In the genomic region with DNA sequence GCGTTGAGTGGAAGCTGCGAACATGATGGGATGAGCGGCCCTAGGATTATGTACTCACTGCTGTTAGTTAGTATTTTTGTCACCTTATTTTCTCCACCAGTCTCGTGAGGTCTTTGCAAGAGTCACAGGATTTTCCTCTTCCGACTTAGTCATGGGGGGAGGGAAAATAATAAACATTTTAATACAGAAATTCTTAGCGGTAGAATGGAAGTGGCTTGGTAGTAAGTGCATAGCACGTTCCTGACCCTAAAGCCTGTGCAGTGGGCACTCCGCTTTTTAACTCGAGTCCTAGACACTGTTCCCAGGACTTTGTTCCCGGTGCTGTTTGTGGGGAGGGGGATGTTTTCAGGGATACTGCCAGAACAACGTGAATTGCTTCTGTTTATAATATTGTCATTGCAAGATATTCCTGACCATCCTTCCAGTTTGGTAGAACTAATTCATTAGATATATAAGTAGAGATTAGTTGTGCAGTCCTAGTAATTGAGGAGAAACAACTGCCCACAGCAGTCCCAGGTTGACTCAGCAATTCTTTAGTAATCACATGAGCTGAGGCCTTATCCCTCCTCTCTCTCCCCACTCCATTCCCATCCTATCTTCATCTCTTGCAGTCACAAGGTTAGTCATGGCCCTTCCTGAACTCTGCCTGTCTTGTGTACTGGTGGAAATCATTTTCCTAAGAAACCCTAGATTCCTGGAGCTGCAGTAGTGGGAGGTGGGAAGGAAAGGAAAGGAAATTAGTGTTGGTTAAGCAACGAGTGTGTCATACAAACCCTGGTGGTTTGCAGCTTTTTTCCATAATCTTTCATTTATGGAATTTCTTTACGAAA, we compare ENCODE assay signal across 8 cellular contexts. TPM values are rescaled to one million over a fixed set of nuclear protein-coding genes. Genes with fewer than 3 reads are reported as not detected.
DNase-seq lines count a peak whose midpoint lies in the region; ATAC-seq, FAIRE-seq and TF ChIP-seq lines count a peak whose summit lies in the region.

No MANE protein-coding gene starts in this region.

- H3K27me3 ChIP-seq in GM06990 (replicated peaks; ENCODE audit: control insufficient read depth, insufficient read depth, low read length) (no peaks in the 10 kb centered on the region), brain microvascular endothelial cell (replicated peaks) (no peaks in the 10 kb centered on the region), HepG2 (ENCODE audit: control insufficient read depth in 1 of 2, insufficient read depth in 2 of 2, low read length in 2 of 2) (no peaks in the 10 kb centered on the region; a peak in 1 of 5 replicates), vagina (no peaks in the 10 kb centered on the region)

- TF ChIP-seq CTCF in GM06990 (IDR thresholded peaks at IDR 0.05; ENCODE audit: insufficient read depth, low read length, poor library complexity, severe bottlenecking) (no peak), brain microvascular endothelial cell (IDR thresholded peaks at IDR 0.05; ENCODE audit: low read depth, low read length, missing control alignments) (no peak), HepG2 (CRISPR knock-in tag; IDR thresholded peaks at IDR 0.05) (no peak), vagina (IDR thresholded peaks at IDR 0.05) (no peak)

- no peaks in the 10 kb centered on the region for H4K20me1 ChIP-seq in HepG2 (ENCODE audit: insufficient read depth, low read length)

- TF ChIP-seq RAD21 in HepG2 (CRISPR knock-in tag; IDR thresholded peaks at IDR 0.05) = no peak

- peaks cover 27% of the 10 kb centered on the region for H3K79me2 ChIP-seq in HepG2 (ENCODE audit: insufficient read depth, low read length)

- in situ Hi-C loops in KBM-7 (cut with MboI; ENCODE audit: low pct_unique_long_range_greater_than_20kb, low sequenced_read_pairs) = loop anchor here (25.0 kb wide), 1 partner anchor 345 kb away; the partner anchor contains the start of gene SIX1
- in situ Hi-C loops in brain microvascular endothelial cell (cut with HindIII; ENCODE audit: low pct_ligation_motif_present, low sequenced_read_pairs) = no loop called here
- in situ Hi-C loops in HepG2 (cut with HindIII; ENCODE audit: extremely low pct_ligation_motif_present, low pct_unique_long_range_greater_than_20kb) = no loop called here

- intact Hi-C loops in HepG2 (cut with micrococcal nuclease; ENCODE audit: unreplicated experiment) = loop anchor here (1.0 to 2.0 kb wide), 5 partner anchors 121 to 357 kb away; no protein-coding TSS in a partner anchor
- intact Hi-C loops in vagina (cut with DNase I) = no loop called here

- H3K4me1 ChIP-seq in HepG2 (ENCODE audit: insufficient read depth, low read length) = peaks cover 44% of the 10 kb centered on the region
- H3K4me1 ChIP-seq in vagina = peaks cover 35% of the 10 kb centered on the region

- H3K9ac ChIP-seq in HepG2 (ENCODE audit: insufficient read depth, low read depth, low read length) = peak overlapping the region; percentile 88

- POLR2A ChIA-PET in HepG2 (lab: Yijun Ruan, JAX) = interaction anchor here (0.5 to 2.1 kb wide), 12 partner anchors 57 to 357 kb away, joined by 3 to 14 read pairs (median 4); partner anchors contain the start of gene SIX4

- peak; percentile 60 for ATAC-seq in HepG2
- ATAC-seq in HG03159 (IDR thresholded peaks at IDR 0.05; ENCODE audit: unreplicated experiment) = no peak

- TF ChIP-seq EP300 in HepG2 (IDR thresholded peaks at IDR 0.05; ENCODE audit: low read depth in 2 of 2, low read length in 2 of 2) (no peak), HepG2 (CRISPR knock-in tag; IDR thresholded peaks at IDR 0.05; ENCODE audit: borderline replicate concordance) (no peak)

- no peaks in the 10 kb centered on the region for H3K36me3 ChIP-seq in GM06990 (ENCODE audit: control insufficient read depth, insufficient read depth, low read length)
- H3K36me3 ChIP-seq in brain microvascular endothelial cell (replicated peaks) = no peaks in the 10 kb centered on the region
- peaks cover 0 to 8% of the 10 kb centered on the region in 2 experiments; a peak in 2 of 5 replicates for H3K36me3 ChIP-seq in HepG2 (replicated peaks in 1 of 2; ENCODE audit: control insufficient read depth in 1 of 2, insufficient read depth in 2 of 2, low read length in 2 of 2)
- H3K36me3 ChIP-seq in vagina = no peaks in the 10 kb centered on the region

- H3K4me3 ChIP-seq in GM06990 (replicated peaks; ENCODE audit: low read depth, low read length) (peak overlapping the region; percentile 79), brain microvascular endothelial cell (ENCODE audit: low read depth, low read length) (peak overlapping the region; percentile 89), HepG2 (replicated peaks in 1 of 3; ENCODE audit: insufficient read depth in 1 of 3, low read depth in 2 of 3, low read length in 3 of 3) (peak overlapping the region; percentile 62 to 93 (median 90)), vagina (peak overlapping the region; percentile 64 to 77)

- H2AFZ ChIP-seq in HepG2 (ENCODE audit: low read length) = peak overlapping the region; percentile 79

- WGBS in HepG2 (ENCODE audit: low lambda C conversion rate) = 0% methylated on average over 13 of the region's 13 CpGs

- FAIRE-seq in HepG2 (lab: Jason Lieb, UNC) = peak; percentile 75

- peak overlapping the region; percentile 86 for H3K4me2 ChIP-seq in HepG2 (ENCODE audit: low read depth, low read length)

- TF ChIP-seq POLR2A in HepG2 (IDR thresholded peaks at IDR 0.05; ENCODE audit: insufficient read depth in 1 of 2, low read depth in 2 of 2, low read length in 2 of 2) (no peak; a peak in 1 of 4 replicates), vagina (IDR thresholded peaks at IDR 0.05) (no peak)

- H3K9me3 ChIP-seq in HepG2 (ENCODE audit: low read length) (no peaks in the 10 kb centered on the region), vagina (no peaks in the 10 kb centered on the region)

- DNase-seq in GM06990 (ENCODE audit: extremely low read depth, insufficient read length) (peak; percentile 7), KBM-7 (peak; percentile 15), brain microvascular endothelial cell (peak; percentile 74), HepG2 (ENCODE audit: low spot score) (peak; percentile 45), vagina (ENCODE audit: extremely low spot score in 2 of 2) (no peak), NCI-H1092 treated with DMSO at 0.1 percent for 48 hours (lab: John Stamatoyannopoulos, UW) (no peak)
- DNase-seq in activated naive CD4-positive, alpha-beta T cell (lab: John Stamatoyannopoulos, UW) = no peak

- H3K27ac ChIP-seq in brain microvascular endothelial cell (peak overlapping the region; percentile 97), HepG2 (ENCODE audit: extremely low read length, insufficient read depth, low read length) (peak overlapping the region; percentile 82), vagina (peak overlapping the region; percentile 77)

- CTCF ChIA-PET in HepG2 (lab: Yijun Ruan, JAX; ENCODE audit: low intra/inter-chr PET ratio, low total read pairs) = no interaction called here

- TSS peak; percentile 56 for BruUV-seq in HepG2 (replicated peaks; lab: Mats Ljungman, UMichigan)

RNA-seq across cellular contexts. Expression of gene SLC38A6, which starts 0.8 kb away (rescaled TPM):
- total RNA-seq in HepG2 (2016; rRNA removed; fragmentation: Illumina TruSeq; extraction: Trizol) = 12.4 and 22.1 TPM in 2 replicates
- total RNA-seq in HepG2 (2016; cell fraction: cytosol; rRNA removed; fragmentation: Illumina TruSeq; extraction: Trizol; ENCODE audit: low read depth) = 9.6 and 11.5 TPM in 2 replicates
- total RNA-seq in HepG2 (2016; cell fraction: insoluble cytoplasmic fraction; rRNA removed; fragmentation: Illumina TruSeq; extraction: Trizol) = 13.5 and 21.9 TPM in 2 replicates
- 11.4 and 11.5 TPM in 2 replicates for total RNA-seq in HepG2 (2016; cell fraction: membrane; rRNA removed; fragmentation: Illumina TruSeq; extraction: Trizol)
- 65.0 and 69.3 TPM in 2 replicates for total RNA-seq in HepG2 (2016; cell fraction: nucleus; rRNA removed; fragmentation: Illumina TruSeq; extraction: Trizol)
- 5.6 and 6.9 TPM in 2 replicates for polyA plus RNA-seq in HepG2 (2011; rRNA removed)
- 4.1 and 4.9 TPM in 2 replicates for polyA plus RNA-seq in HepG2 (2011; cell fraction: cytosol; rRNA removed)
- polyA plus RNA-seq in HepG2 (2011; cell fraction: nucleus; rRNA removed) = 5.6 and 7.7 TPM in 2 replicates
- 6.5 and 6.8 TPM in 2 replicates for polyA plus RNA-seq in HepG2 (2012)
- polyA plus RNA-seq in HepG2 (2016; cell fraction: cytosol; fragmentation: Illumina TruSeq; extraction: Trizol; ENCODE audit: low read depth) = 4.5 and 7.6 TPM in 2 replicates
- 14.9 and 15.7 TPM in 2 replicates for polyA plus RNA-seq in HepG2 (2016; cell fraction: insoluble cytoplasmic fraction; fragmentation: Illumina TruSeq; extraction: Trizol; ENCODE audit: low read depth)
- polyA plus RNA-seq in HepG2 (2016; cell fraction: membrane; fragmentation: Illumina TruSeq; extraction: Trizol; ENCODE audit: low read depth) = 9.2 and 10.6 TPM in 2 replicates
- polyA plus RNA-seq in HepG2 (2016; cell fraction: nucleus; fragmentation: Illumina TruSeq; extraction: Trizol; ENCODE audit: insufficient read depth, low read depth) = 29.4 and 31.5 TPM in 2 replicates
- polyA minus RNA-seq in HepG2 (2011; rRNA and poly(A)+ RNA removed; ENCODE audit: low replicate concordance) = 13.5 and 16.6 TPM in 2 replicates
- polyA minus RNA-seq in HepG2 (2011; cell fraction: cytosol; rRNA and poly(A)+ RNA removed) = 2.1 and 4.6 TPM in 2 replicates
- 34.6 and 50.2 TPM in 2 replicates for polyA minus RNA-seq in HepG2 (2011; cell fraction: nucleus; rRNA and poly(A)+ RNA removed)
- 17.2 TPM for total RNA-seq in vagina

RNA-seq across cellular contexts. Expression of gene TRMT5, which starts 1.0 kb away (rescaled TPM):
- total RNA-seq in HepG2 (2016; rRNA removed; fragmentation: Illumina TruSeq; extraction: Trizol) = 16.0 and 26.0 TPM in 2 replicates
- total RNA-seq in HepG2 (2016; cell fraction: cytosol; rRNA removed; fragmentation: Illumina TruSeq; extraction: Trizol; ENCODE audit: low read depth) = 1.3 and 3.1 TPM in 2 replicates
- 15.0 and 24.2 TPM in 2 replicates for total RNA-seq in HepG2 (2016; cell fraction: insoluble cytoplasmic fraction; rRNA removed; fragmentation: Illumina TruSeq; extraction: Trizol)
- 6.7 and 7.3 TPM in 2 replicates for total RNA-seq in HepG2 (2016; cell fraction: membrane; rRNA removed; fragmentation: Illumina TruSeq; extraction: Trizol)
- 13.9 and 16.9 TPM in 2 replicates for total RNA-seq in HepG2 (2016; cell fraction: nucleus; rRNA removed; fragmentation: Illumina TruSeq; extraction: Trizol)
- 3.1 and 3.6 TPM in 2 replicates for polyA plus RNA-seq in HepG2 (2011; rRNA removed)
- polyA plus RNA-seq in HepG2 (2011; cell fraction: cytosol; rRNA removed) = 1.1 and 2.0 TPM in 2 replicates
- 1.5 and 2.7 TPM in 2 replicates for polyA plus RNA-seq in HepG2 (2011; cell fraction: nucleus; rRNA removed)
- 4.0 and 8.5 TPM in 2 replicates for polyA plus RNA-seq in HepG2 (2012)
- 0.78 and 0.84 TPM in 2 replicates for polyA plus RNA-seq in HepG2 (2016; cell fraction: cytosol; fragmentation: Illumina TruSeq; extraction: Trizol; ENCODE audit: low read depth)
- 16.4 and 17.2 TPM in 2 replicates for polyA plus RNA-seq in HepG2 (2016; cell fraction: insoluble cytoplasmic fraction; fragmentation: Illumina TruSeq; extraction: Trizol; ENCODE audit: low read depth)
- 1.7 and 2.0 TPM in 2 replicates for polyA plus RNA-seq in HepG2 (2016; cell fraction: membrane; fragmentation: Illumina TruSeq; extraction: Trizol; ENCODE audit: low read depth)
- 12.2 and 12.8 TPM in 2 replicates for polyA plus RNA-seq in HepG2 (2016; cell fraction: nucleus; fragmentation: Illumina TruSeq; extraction: Trizol; ENCODE audit: insufficient read depth, low read depth)
- polyA minus RNA-seq in HepG2 (2011; rRNA and poly(A)+ RNA removed; ENCODE audit: low replicate concordance) = 1.0 and 4.4 TPM in 2 replicates
- polyA minus RNA-seq in HepG2 (2011; cell fraction: cytosol; rRNA and poly(A)+ RNA removed) = 1.4 and 4.2 TPM in 2 replicates
- 5.6 and 10.4 TPM in 2 replicates for polyA minus RNA-seq in HepG2 (2011; cell fraction: nucleus; rRNA and poly(A)+ RNA removed)
- total RNA-seq in vagina = 2.9 TPM

Comparison
In these comparisons a context has a peak if more than half of its experiments do, and no peak if none do; other contexts are left out.
1. DNase-seq: peak in GM06990 (single experiment), KBM-7 (single experiment), brain microvascular endothelial cell (single experiment) and HepG2 (single experiment); none in vagina (0 of 2), activated naive CD4-positive, alpha-beta T cell (0 of 4) and NCI-H1092 treated with DMSO at 0.1 percent for 48 hours (single experiment).
2. Peak in every context shown above with its lines, with median percentiles within 50 percentile points of each other: H3K4me3 ChIP-seq and H3K27ac ChIP-seq.